Comparison of ENCODE assay signal across 1 cellular context in the genomic region with DNA sequence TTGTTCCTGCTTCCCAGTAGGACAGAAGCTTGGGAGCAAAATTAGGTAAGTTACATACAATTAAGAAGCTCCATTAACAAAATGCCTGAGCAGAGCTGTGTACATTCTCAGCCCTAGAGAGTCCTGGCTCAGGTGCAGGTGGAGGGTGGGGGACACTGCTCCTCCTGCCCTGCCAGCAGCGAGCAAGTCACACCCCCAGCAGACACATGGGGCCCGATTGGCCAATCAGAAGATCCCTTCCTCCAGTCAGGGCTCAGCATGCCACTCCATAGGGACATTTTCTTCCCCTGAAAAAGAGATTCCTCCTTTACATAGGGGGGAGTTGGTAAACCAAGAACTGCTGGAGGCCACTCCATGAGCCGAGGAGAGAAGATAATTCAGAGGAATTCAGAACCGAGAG.
TF ChIP-seq lines count a peak whose summit lies in the region.

No MANE protein-coding gene starts in this region.

TF ChIP-seq in H1, 55 proteins besides CTCF, POLR2A, EP300 and RAD21 (continued from another document):
- TF ChIP-seq ATF2 (IDR thresholded peaks at IDR 0.05; ENCODE audit: low read length): no peak
- TF ChIP-seq TBP (IDR thresholded peaks at IDR 0.05; ENCODE audit: low read depth, low read length): no peak
- no peak for TF ChIP-seq CEBPB (IDR thresholded peaks at IDR 0.05; ENCODE audit: low read depth, low read length)
